Comparison of ENCODE assay signal across 7 cellular contexts in genomic region chr20:59007758-59008511, GRCh38. TPM values are rescaled to one million over a fixed set of nuclear protein-coding genes. Genes with fewer than 3 reads are reported as not detected.
DNase-seq lines count a peak whose midpoint lies in the region; ATAC-seq and TF ChIP-seq lines count a peak whose summit lies in the region.

No MANE protein-coding gene starts in this region.

- ATAC-seq in GM19023 (IDR thresholded peaks at IDR 0.05; ENCODE audit: unreplicated experiment) (peak; percentile 38), HG02759 (IDR thresholded peaks at IDR 0.05; ENCODE audit: unreplicated experiment) (peak; percentile 36), Panc1 (no peak), esophagus mucosa (peak; percentile 6)

- H3K4me3 ChIP-seq in Panc1 (ENCODE audit: low read depth in 2 of 2, low read length in 2 of 2) (peak overlapping the region; percentile 58 to 73), parathyroid adenoma (ENCODE audit: low read depth, low read length) (peak overlapping the region; percentile 88)

- POLR2A ChIA-PET in Panc1 (lab: Charles Lee), result no interaction called here

- H3K36me3 ChIP-seq in Panc1 (ENCODE audit: control insufficient read depth, insufficient read depth, low read length) (no peaks in the 10 kb centered on the region), parathyroid adenoma (ENCODE audit: control insufficient read depth, insufficient read depth, low read length) (no peaks in the 10 kb centered on the region)

- peak overlapping the region; percentile 79 for H3K27ac ChIP-seq in Panc1 (ENCODE audit: low read length)
- peak overlapping the region; percentile 52 for H3K27ac ChIP-seq in parathyroid adenoma

- H3K79me2 ChIP-seq in parathyroid adenoma, result peaks cover 12% of the 10 kb centered on the region

- TF ChIP-seq CTCF in Panc1 (IDR thresholded peaks at IDR 0.05) (no peak), parathyroid adenoma (IDR thresholded peaks at IDR 0.05) (no peak)

- no peak for DNase-seq in Panc1 (ENCODE audit: low read depth, low spot score)
- DNase-seq in NCI-H1694 treated with DMSO at 0.1 percent for 48 hours (lab: John Stamatoyannopoulos, UW), result no peak
- no peak for DNase-seq in RKO (ENCODE audit: low spot score)

- no TSS peak for BruUV-seq in Panc1 (replicated peaks; lab: Mats Ljungman, UMichigan)

- peak overlapping the region; percentile 99 for H3K4me2 ChIP-seq in parathyroid adenoma (ENCODE audit: low read length)

- H3K9me3 ChIP-seq in Panc1 (ENCODE audit: control insufficient read depth, insufficient read depth, low read depth, low read length), result no peaks in the 10 kb centered on the region
- no peaks in the 10 kb centered on the region for H3K9me3 ChIP-seq in parathyroid adenoma (ENCODE audit: control insufficient read depth, low read length)

- intact Hi-C loops in Panc1 (cut with micrococcal nuclease; ENCODE audit: unreplicated experiment), result no loop called here

- in situ Hi-C loops in Panc1 (cut with HindIII; ENCODE audit: low pct_unique_long_range_greater_than_20kb, low sequenced_read_pairs), result no loop called here

- H3K9ac ChIP-seq in parathyroid adenoma, result no peak overlapping the region

- H3K4me1 ChIP-seq in Panc1 (ENCODE audit: control insufficient read depth, insufficient read depth, low read length), result peaks cover 16% of the 10 kb centered on the region
- H3K4me1 ChIP-seq in parathyroid adenoma, result peaks cover 17% of the 10 kb centered on the region

- CTCF ChIA-PET in Panc1 (lab: Charles Lee), result no interaction called here

- H3K27me3 ChIP-seq in Panc1 (ENCODE audit: control insufficient read depth, insufficient read depth, low read length), result no peaks in the 10 kb centered on the region
- no peaks in the 10 kb centered on the region for H3K27me3 ChIP-seq in parathyroid adenoma (ENCODE audit: control insufficient read depth, insufficient read depth, low read length)

- H2AFZ ChIP-seq in parathyroid adenoma, result peak overlapping the region; percentile 92

RNA-seq across cellular contexts. Expression of gene CTSZ, which starts 0.9 kb away (rescaled TPM):
- total RNA-seq in Panc1 (2021; ENCODE audit: unreplicated experiment), result 113 TPM
- 220 TPM for polyA plus RNA-seq in Panc1 (2012; ENCODE audit: insufficient read length)
- total RNA-seq in esophagus mucosa, result 23.8 TPM

RNA-seq across cellular contexts. Expression of gene TUBB1, which starts 11.3 kb away (rescaled TPM):
- total RNA-seq in Panc1 (2021; ENCODE audit: unreplicated experiment) (not detected), esophagus mucosa (not detected)
- 0.11 TPM for polyA plus RNA-seq in Panc1 (2012; ENCODE audit: insufficient read length)

RNA-seq across cellular contexts. Expression of gene ATP5F1E, which starts 24.2 kb away (rescaled TPM):
- 90.6 TPM for total RNA-seq in Panc1 (2021; ENCODE audit: unreplicated experiment)
- 203 TPM for polyA plus RNA-seq in Panc1 (2012; ENCODE audit: insufficient read length)
- 60.8 TPM for total RNA-seq in esophagus mucosa

RNA-seq across cellular contexts. Expression of gene NELFCD, which starts 26.9 kb away (rescaled TPM):
- 108 TPM for total RNA-seq in Panc1 (2021; ENCODE audit: unreplicated experiment)
- 131 TPM for polyA plus RNA-seq in Panc1 (2012; ENCODE audit: insufficient read length)
- 35.8 TPM for total RNA-seq in esophagus mucosa

RNA-seq across cellular contexts. Expression of gene PRELID3B, which starts 34.7 kb away (rescaled TPM):
- total RNA-seq in Panc1 (2021; ENCODE audit: unreplicated experiment) (131 TPM), esophagus mucosa (62.5 TPM)
- 108 TPM for polyA plus RNA-seq in Panc1 (2012; ENCODE audit: insufficient read length)
